22 cellular contexts compared by ENCODE assay signal in the genomic region with DNA sequence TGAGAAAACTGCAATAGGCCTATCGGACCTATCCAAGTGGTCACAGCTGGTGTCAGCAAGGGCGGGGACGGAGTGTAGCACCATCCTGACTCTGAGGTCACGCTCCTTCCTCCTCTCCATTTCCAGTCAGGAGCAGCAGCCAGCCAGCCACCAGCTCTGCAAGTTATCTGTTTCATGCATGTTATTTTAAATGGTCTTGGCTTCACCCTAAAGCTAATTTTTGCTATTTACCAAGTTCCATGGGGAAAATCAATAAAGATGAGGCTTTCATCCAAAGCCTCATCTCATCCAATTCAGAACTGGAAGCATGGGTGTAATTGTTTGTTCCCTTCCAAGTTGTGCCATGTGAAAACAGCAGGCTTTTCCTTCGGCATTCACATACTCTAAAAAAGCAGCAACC. TPM values are rescaled to one million over a fixed set of nuclear protein-coding genes. Genes with fewer than 3 reads are reported as not detected.
DNase-seq lines count a peak whose midpoint lies in the region; ATAC-seq and TF ChIP-seq lines count a peak whose summit lies in the region.
"Had no signal": no experiment of that assay in that cellular context is flagged by ENCODE, and none has a peak within 500 bp of the region (broad histone marks: within the 10 kb centered on the region; RNA-seq: fewer than 3 reads in every experiment).

No MANE protein-coding gene starts in this region.

- no peaks in the 10 kb centered on the region for H3K27me3 Mint-ChIP-seq in brain
- H3K27me3 Mint-ChIP-seq: activated T-cell treated with anti-CD3 and anti-CD28 coated beads, Interleukin-2, amount 50 U/mL, for 24 hours; CD8-positive, alpha-beta memory T cell had no signal

- H3K9me3 Mint-ChIP-seq in brain = peaks cover 0 to 4% (median 0%) of the 10 kb centered on the region in 5 experiments
- H3K9me3 Mint-ChIP-seq: activated CD4-positive, alpha-beta T cell treated with anti-CD3 and anti-CD28 coated beads, Interleukin-2, amount 10 ng/mL, durations not matched to agents 7 days and 5 days; activated T-cell treated with anti-CD3 and anti-CD28 coated beads, Interleukin-2, amount 50 U/mL, for 24 hours; CD8-positive, alpha-beta memory T cell; natural killer cell treated with Interleukin-12 subunit alpha and Interleukin-12 subunit beta and Interleukin-15 and Interleukin-18, amount 100 ng/mL, for 72 hours had no signal

- intact Hi-C loops in left cardiac atrium (cut with DNase I) (loop anchor here (10.0 kb wide), 3 partner anchors 248 to 788 kb away; partner anchors contain the start of gene GLCCI1 (in 1 of the 2)), upper lobe of right lung (cut with DNase I) (no loop called here)

- H3K9me3 ChIP-seq in right atrium auricular region (no peaks in the 10 kb centered on the region), subcutaneous abdominal adipose tissue (ENCODE audit: control insufficient read depth in 5 of 5, low read length in 5 of 5) (no peaks in the 10 kb centered on the region), upper lobe of right lung (no peaks in the 10 kb centered on the region)
- H3K9me3 ChIP-seq: BE2C, HAP-1, upper lobe of left lung had no signal

- H3K36me3 ChIP-seq in right atrium auricular region (peaks cover 5% of the 10 kb centered on the region), subcutaneous abdominal adipose tissue (ENCODE audit: control insufficient read depth in 5 of 5, insufficient read depth in 5 of 5, low read length in 5 of 5) (peaks cover 0 to 3% (median 0%) of the 10 kb centered on the region in 5 donors), upper lobe of right lung (no peaks in the 10 kb centered on the region)
- H3K36me3 ChIP-seq: HAP-1, WERI-Rb-1 had no signal

- ATAC-seq in left cardiac atrium (peak; percentile 45 to 46), upper lobe of right lung (no peak)
- ATAC-seq: natural killer cell treated with Interleukin-12 subunit alpha and Interleukin-12 subunit beta and Interleukin-15 and Interleukin-18, amount 100 ng/mL, for 72 hours had no signal

- TF ChIP-seq CTCF in right atrium auricular region (IDR thresholded peaks at IDR 0.05) = no peak
- no peak for TF ChIP-seq CTCF in brain (conservative IDR thresholded peaks at IDR 0.05)
- no peak for TF ChIP-seq CTCF in upper lobe of right lung (IDR thresholded peaks at IDR 0.05)

- peak; percentile 36 for DNase-seq in left cardiac atrium
- DNase-seq in right atrium auricular region (ENCODE audit: low spot score) = no peak
- peak; percentile 41 for DNase-seq in NCI-H2196 (lab: John Stamatoyannopoulos, UW; ENCODE audit: unreplicated experiment)
- no peak for DNase-seq in retina
- DNase-seq in DMS153 (lab: John Stamatoyannopoulos, UW) = no peak
- DNase-seq in upper lobe of right lung = no peak
- DNase-seq: activated CD4-positive, alpha-beta T cell treated with anti-CD3 and anti-CD28 coated beads, Interleukin-2, amount 10 ng/mL, durations not matched to agents 7 days and 5 days; activated T-cell treated with anti-CD3 and anti-CD28 coated beads, Interleukin-2, amount 50 U/mL, for 24 hours; BE2C; CD8-positive, alpha-beta memory T cell; NCI-H1436 treated with DMSO at 0.1 percent for 48 hours; NCI-H2171 treated with DMSO at 0.1 percent for 48 hours; OCI-M1; substantia nigra; upper lobe of left lung; WERI-Rb-1 had no signal

- H3K27ac ChIP-seq in right atrium auricular region = no peak overlapping the region
- peak overlapping the region; percentile 87 for H3K27ac ChIP-seq in subcutaneous abdominal adipose tissue (ENCODE audit: low read depth, low read length)
- no peak overlapping the region for H3K27ac ChIP-seq in upper lobe of right lung
- H3K27ac ChIP-seq: upper lobe of left lung, WERI-Rb-1 had no signal

- H3K4me3 Mint-ChIP-seq in brain = peak overlapping the region in 1 of 5 experiments; percentile 16
- H3K4me3 Mint-ChIP-seq: activated CD4-positive, alpha-beta T cell treated with anti-CD3 and anti-CD28 coated beads, Interleukin-2, amount 10 ng/mL, durations not matched to agents 7 days and 5 days; activated T-cell treated with anti-CD3 and anti-CD28 coated beads, Interleukin-2, amount 50 U/mL, for 24 hours; CD8-positive, alpha-beta memory T cell; natural killer cell treated with Interleukin-12 subunit alpha and Interleukin-12 subunit beta and Interleukin-15 and Interleukin-18, amount 100 ng/mL, for 72 hours had no signal

- H3K9ac ChIP-seq in subcutaneous abdominal adipose tissue (ENCODE audit: low read length in 5 of 5) = peak overlapping the region in 1 of 5 donors; percentile 34

- H3K4me1 Mint-ChIP-seq in brain = peaks cover 56% of the 10 kb centered on the region

- H3K36me3 Mint-ChIP-seq in brain = no peaks in the 10 kb centered on the region
- H3K36me3 Mint-ChIP-seq: CD8-positive, alpha-beta memory T cell; natural killer cell treated with Interleukin-12 subunit alpha and Interleukin-12 subunit beta and Interleukin-15 and Interleukin-18, amount 100 ng/mL, for 72 hours had no signal

- H3K27ac Mint-ChIP-seq in brain = peak overlapping the region in 4 of 5 experiments; percentile 58 to 92 (median 70)
- H3K27ac Mint-ChIP-seq: activated CD4-positive, alpha-beta T cell treated with anti-CD3 and anti-CD28 coated beads, Interleukin-2, amount 10 ng/mL, durations not matched to agents 7 days and 5 days; activated T-cell treated with anti-CD3 and anti-CD28 coated beads, Interleukin-2, amount 50 U/mL, for 24 hours; CD8-positive, alpha-beta memory T cell; natural killer cell treated with Interleukin-12 subunit alpha and Interleukin-12 subunit beta and Interleukin-15 and Interleukin-18, amount 100 ng/mL, for 72 hours had no signal

- H3K4me1 ChIP-seq in right atrium auricular region (peaks cover 0 to 17% of the 10 kb centered on the region in 2 donors), subcutaneous abdominal adipose tissue (ENCODE audit: control insufficient read depth in 5 of 5, insufficient read depth in 5 of 5, low read length in 5 of 5) (peaks cover 4 to 86% (median 64%) of the 10 kb centered on the region in 5 donors), upper lobe of right lung (no peaks in the 10 kb centered on the region)
- H3K4me1 ChIP-seq: HAP-1 had no signal

- no peaks in the 10 kb centered on the region for H3K27me3 ChIP-seq in right atrium auricular region
- H3K27me3 ChIP-seq in subcutaneous abdominal adipose tissue (ENCODE audit: control insufficient read depth in 5 of 5, insufficient read depth in 4 of 5, low read length in 5 of 5) = no peaks in the 10 kb centered on the region
- no peaks in the 10 kb centered on the region for H3K27me3 ChIP-seq in upper lobe of right lung
- H3K27me3 ChIP-seq: BE2C, upper lobe of left lung had no signal

- no peak overlapping the region for H3K4me3 ChIP-seq in right atrium auricular region
- peak overlapping the region in 1 of 5 donors; percentile 21 for H3K4me3 ChIP-seq in subcutaneous abdominal adipose tissue (ENCODE audit: low read depth in 1 of 5, low read length in 5 of 5)
- H3K4me3 ChIP-seq in upper lobe of right lung = no peak overlapping the region
- H3K4me3 ChIP-seq: HAP-1, smooth muscle cell, upper lobe of left lung had no signal

RNA-seq across cellular contexts. Expression of gene ICA1, which starts 49.3 kb away (rescaled TPM):
- total RNA-seq in left cardiac atrium (10 to 100 TPM; 38.3 to 62.5 TPM), right atrium auricular region (10 to 100 TPM; 39.4 to 51.8 TPM), upper lobe of right lung (27.0 TPM)
- 70.3 TPM for polyA plus RNA-seq in brain (ENCODE audit: insufficient read depth, low read depth, low replicate concordance)
- total RNA-seq: M059J had no signal

Comparison
In these comparisons a context has a peak if more than half of its experiments do, and no peak if none do; other contexts are left out.
1. DNase-seq: peak in left cardiac atrium (single experiment) and NCI-H2196 (single experiment); none in right atrium auricular region (single experiment), retina (single experiment), DMS153 (single experiment) and upper lobe of right lung (single experiment).